In genomic region chr12:121802843-121803698, GRCh38 we compare ENCODE assay signal across 1 cellular context.
TF ChIP-seq lines count a peak whose summit lies in the region.

No MANE protein-coding gene starts in this region.

TF ChIP-seq in K562, 482 proteins besides CTCF, POLR2A, EP300 and RAD21 (continued from another document and continues in another):
- TF ChIP-seq NR0B1 (IDR thresholded peaks at IDR 0.05; ENCODE audit: partially characterized antibody): no peak
- TF ChIP-seq OTX1 (CRISPR knock-in tag; IDR thresholded peaks at IDR 0.05): peak; percentile 54
- peak; percentile 90 for TF ChIP-seq PRDM10 (IDR thresholded peaks at IDR 0.05; ENCODE audit: partially characterized antibody)
- no peak; the same call in 1 of the 2 replicates for TF ChIP-seq FOXO4 (CRISPR knock-in tag; IDR thresholded peaks at IDR 0.05)
- TF ChIP-seq ZNF277 (CRISPR knock-in tag; IDR thresholded peaks at IDR 0.05; ENCODE audit: borderline replicate concordance): no peak
- 0 out of 4 replicates have a peak, but pooled peaks of 1 of the 2 experiments have one; percentile 35 for TF ChIP-seq KDM4B (IDR thresholded peaks at IDR 0.05; ENCODE audit: borderline replicate concordance in 2 of 2, low read depth in 1 of 2)
- TF ChIP-seq FOXK2 (conservative IDR thresholded peaks at IDR 0.05 in 1 of 2, IDR thresholded peaks at IDR 0.05 in 1 of 2; ENCODE audit: low read depth in 2 of 2): peak in 1 of 2 experiments; percentile 36; a peak in 1 of 4 replicates
- no peak for TF ChIP-seq FOXJ3 (CRISPR knock-in tag; IDR thresholded peaks at IDR 0.05)
- no peak for TF ChIP-seq NKRF (IDR thresholded peaks at IDR 0.05; ENCODE audit: borderline replicate concordance)
- TF ChIP-seq ZNF445 (CRISPR knock-in tag; IDR thresholded peaks at IDR 0.05; ENCODE audit: low read depth): no peak
- TF ChIP-seq ZNF449 (CRISPR knock-in tag; IDR thresholded peaks at IDR 0.05): no peak
- TF ChIP-seq NFYB (IDR thresholded peaks at IDR 0.05; ENCODE audit: extremely low read depth, insufficient read length): peak; percentile 55
- TF ChIP-seq MECOM (CRISPR knock-in tag; IDR thresholded peaks at IDR 0.05): no peak
- no peak; the same call in 1 of the 2 replicates for TF ChIP-seq PHTF2 (CRISPR knock-in tag; IDR thresholded peaks at IDR 0.05)
- peak; percentile 20; the same call in 1 of the 2 replicates for TF ChIP-seq ZBED1 (IDR thresholded peaks at IDR 0.05)
- no peak for TF ChIP-seq SMARCA5 (IDR thresholded peaks at IDR 0.05)
- no peak for TF ChIP-seq ZNF282 (CRISPR knock-in tag; IDR thresholded peaks at IDR 0.05)
- TF ChIP-seq NELFE (IDR thresholded peaks at IDR 0.05; ENCODE audit: insufficient read depth, insufficient read length): no peak
- TF ChIP-seq ZNF507 (tag; conservative IDR thresholded peaks at IDR 0.05): no peak
- TF ChIP-seq CREB3 (tag; conservative IDR thresholded peaks at IDR 0.05; ENCODE audit: low read depth): peak; percentile 68; the same call in 1 of the 2 replicates
- TF ChIP-seq ZFP36 (IDR thresholded peaks at IDR 0.05; ENCODE audit: low read depth, low read length, partially characterized antibody): no peak
- 0 out of 2 replicates have a peak, but pooled peaks have one; percentile 5 for TF ChIP-seq ZNF311 (CRISPR knock-in tag; IDR thresholded peaks at IDR 0.05)
- peak; percentile 39; the same call in 1 of the 2 replicates for TF ChIP-seq LCOR (CRISPR knock-in tag; IDR thresholded peaks at IDR 0.05)
- no peak; the same call in 1 of the 2 replicates for TF ChIP-seq FOSL1 (tag; conservative IDR thresholded peaks at IDR 0.05)
- no peak for TF ChIP-seq ZNF717 (CRISPR knock-in tag; IDR thresholded peaks at IDR 0.05)
- peak; percentile 92 for TF ChIP-seq TAF7 (tag; IDR thresholded peaks at IDR 0.05)
- TF ChIP-seq HMGXB4 (CRISPR knock-in tag; IDR thresholded peaks at IDR 0.05): no peak
- no peak for TF ChIP-seq HMG20A (CRISPR knock-in tag; conservative IDR thresholded peaks at IDR 0.05)
- no peak for TF ChIP-seq PRPF4 (IDR thresholded peaks at IDR 0.05; ENCODE audit: insufficient read depth, low read depth, low read length, poor library complexity, severe bottlenecking)
- no peak for TF ChIP-seq ZNF609 (CRISPR knock-in tag; IDR thresholded peaks at IDR 0.05; ENCODE audit: borderline replicate concordance)
- peak; percentile 81 for TF ChIP-seq RBM25 (IDR thresholded peaks at IDR 0.05; ENCODE audit: low read depth, low read length, severe bottlenecking)
- no peak for TF ChIP-seq TBL1XR1 (IDR thresholded peaks at IDR 0.05; ENCODE audit: low read length in 2 of 2)
- TF ChIP-seq ETS1 (conservative IDR thresholded peaks at IDR 0.05; ENCODE audit: control insufficient read depth, low read depth, low read length): 0 out of 2 replicates have a peak, but pooled peaks have one; percentile 39
- TF ChIP-seq MLLT1 (IDR thresholded peaks at IDR 0.05): peak; percentile 33 to 95; a peak in 3 of 4 replicates
